In genomic region chr14:100374270-100374669, GRCh38 we compare ENCODE assay signal across 1 cellular context.
TF ChIP-seq lines count a peak whose summit lies in the region.

No MANE protein-coding gene starts in this region.

TF ChIP-seq in HepG2, 621 proteins besides CTCF, POLR2A, EP300 and RAD21:
- TF ChIP-seq HNRNPL (IDR thresholded peaks at IDR 0.05; ENCODE audit: low read depth, low read length) (no peak), ZNF451 (CRISPR knock-in tag; IDR thresholded peaks at IDR 0.05) (no peak), CCDC6 (CRISPR knock-in tag; IDR thresholded peaks at IDR 0.05) (no peak), ETV6 (CRISPR knock-in tag; conservative IDR thresholded peaks at IDR 0.05) (no peak), TRAFD1 (CRISPR knock-in tag; IDR thresholded peaks at IDR 0.05; ENCODE audit: borderline replicate concordance) (no peak), ZNF83 (CRISPR knock-in tag; IDR thresholded peaks at IDR 0.05; ENCODE audit: borderline replicate concordance) (no peak), ZNF281 (CRISPR knock-in tag; IDR thresholded peaks at IDR 0.05; ENCODE audit: borderline replicate concordance) (no peak), STAT5B (CRISPR knock-in tag; IDR thresholded peaks at IDR 0.05) (no peak), SMARCC2 (IDR thresholded peaks at IDR 0.05) (no peak), PRDM4 (CRISPR knock-in tag; IDR thresholded peaks at IDR 0.05; ENCODE audit: borderline replicate concordance) (no peak), SRY (CRISPR knock-in tag; IDR thresholded peaks at IDR 0.05) (no peak), NFAT5 (CRISPR knock-in tag; IDR thresholded peaks at IDR 0.05) (no peak), NR2C2 (CRISPR knock-in tag; IDR thresholded peaks at IDR 0.05; ENCODE audit: borderline replicate concordance) (no peak), THAP7 (CRISPR knock-in tag; IDR thresholded peaks at IDR 0.05) (no peak), DPF2 (CRISPR knock-in tag; IDR thresholded peaks at IDR 0.05; ENCODE audit: borderline replicate concordance, low read depth) (no peak), ZNF782 (CRISPR knock-in tag; IDR thresholded peaks at IDR 0.05; ENCODE audit: borderline replicate concordance) (no peak), SYNCRIP (IDR thresholded peaks at IDR 0.05; ENCODE audit: insufficient read depth, low read depth, low read length) (no peak), ZNF18 (CRISPR knock-in tag; IDR thresholded peaks at IDR 0.05; ENCODE audit: insufficient replicate concordance) (no peak), NAIF1 (CRISPR knock-in tag; IDR thresholded peaks at IDR 0.05; ENCODE audit: borderline replicate concordance) (no peak)
